ENCODE assay signal across 1 cellular context in genomic region chr9:111984075-111984802, GRCh38.
TF ChIP-seq lines count a peak whose summit lies in the region.

No MANE protein-coding gene starts in this region.

TF ChIP-seq in HepG2, 621 proteins besides CTCF, POLR2A, EP300 and RAD21 (continued from another document):
- no peak for TF ChIP-seq ZNF281 (CRISPR knock-in tag; IDR thresholded peaks at IDR 0.05; ENCODE audit: borderline replicate concordance)
